In genomic region chr19:29817316-29817715, GRCh38 we compare ENCODE assay signal across 1 cellular context.
TF ChIP-seq lines count a peak whose summit lies in the region.

No MANE protein-coding gene starts in this region.

TF ChIP-seq in GM23338, 12 proteins besides CTCF, POLR2A, EP300 and RAD21 (continued from another document):
- TF ChIP-seq POLR2AphosphoS5 (IDR thresholded peaks at IDR 0.05; ENCODE audit: low read depth) (no peak), EZH2phosphoT487 (IDR thresholded peaks at IDR 0.05; ENCODE audit: unreplicated experiment) (no peak), STAT1 (IDR thresholded peaks at IDR 0.05; ENCODE audit: unreplicated experiment) (no peak), ZNF331 (CRISPR knock-in tag; IDR thresholded peaks at IDR 0.05; ENCODE audit: low read depth) (no peak), NANOG (IDR thresholded peaks at IDR 0.05; ENCODE audit: borderline replicate concordance) (no peak), EZH2 (IDR thresholded peaks at IDR 0.05; ENCODE audit: low read depth, unreplicated experiment) (no peak), ZNF114 (CRISPR knock-in tag; IDR thresholded peaks at IDR 0.05) (no peak), JUNB (IDR thresholded peaks at IDR 0.05; ENCODE audit: unreplicated experiment) (no peak), CREB1 (CRISPR knock-in tag; IDR thresholded peaks at IDR 0.05; ENCODE audit: low read depth) (no peak), REST (IDR thresholded peaks at IDR 0.05; ENCODE audit: unreplicated experiment) (no peak)
